Comparison of ENCODE assay signal across 8 cellular contexts in the genomic region with DNA sequence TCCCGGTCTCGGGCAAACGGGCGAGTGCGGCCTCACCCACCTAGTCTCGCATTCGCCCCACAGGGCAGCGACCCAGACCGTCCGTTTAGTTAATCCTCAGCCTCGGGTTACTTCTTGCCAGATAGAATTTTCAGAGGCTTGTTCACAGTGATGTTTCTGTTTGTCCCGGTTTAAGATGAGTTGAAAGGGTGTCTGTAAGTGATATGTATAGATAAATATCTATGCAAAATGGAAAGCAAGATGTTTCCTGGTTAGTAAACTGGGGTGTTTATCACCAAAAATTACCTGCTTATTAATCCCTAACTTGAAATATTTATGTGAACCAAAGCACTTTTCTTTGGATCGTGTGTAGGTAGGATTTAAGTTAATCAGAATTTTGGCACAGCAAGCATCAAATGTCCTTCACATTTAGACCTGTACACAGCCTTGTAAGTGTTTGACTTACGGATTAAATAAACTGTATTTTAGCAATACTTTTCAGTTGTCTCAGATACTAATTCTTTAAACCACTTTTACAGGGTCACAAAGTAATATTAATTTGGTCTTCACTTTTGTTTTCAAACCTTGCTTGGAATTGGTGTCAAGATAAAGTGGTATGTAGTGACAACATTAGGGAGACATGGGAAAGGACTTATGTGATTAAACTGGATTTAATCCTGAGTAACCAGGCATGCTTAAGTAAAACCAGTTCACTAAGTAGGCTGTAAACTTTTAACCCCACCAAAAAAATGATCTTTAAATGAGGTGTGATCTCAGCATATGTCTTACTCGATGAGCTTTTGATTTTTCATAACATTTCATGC. TPM values are rescaled to one million over a fixed set of nuclear protein-coding genes. Genes with fewer than 3 reads are reported as not detected.
A peak's percentile ranks its signal among the peaks of the same experiment; 100 is the strongest.
DNase-seq lines count a peak whose midpoint lies in the region; ATAC-seq and TF ChIP-seq lines count a peak whose summit lies in the region.

No MANE protein-coding gene starts in this region.

- H3K36me3 Mint-ChIP-seq in CD14-positive monocyte, result peaks cover 22% of the 10 kb centered on the region in 2 donors
- H3K36me3 Mint-ChIP-seq in activated naive CD8-positive, alpha-beta T cell treated with anti-CD3 and anti-CD28 coated beads, Interleukin-2, amount 10 ng/mL, durations not matched to agents 7 days and 5 days, result peaks cover 11% of the 10 kb centered on the region

- H3K4me3 ChIP-seq in HUES48 (ENCODE audit: low read depth, low read length) (peak overlapping the region; percentile 86), iPS-18a (ENCODE audit: low read length) (peak overlapping the region; percentile 88), spleen (peak overlapping the region; percentile 64 to 94 (median 72))

- H3K9me3 Mint-ChIP-seq in CD14-positive monocyte, result peaks cover 0 to 1% (median 0%) of the 10 kb centered on the region in 7 donors
- no peaks in the 10 kb centered on the region for H3K9me3 Mint-ChIP-seq in activated naive CD8-positive, alpha-beta T cell treated with anti-CD3 and anti-CD28 coated beads, Interleukin-2, amount 10 ng/mL, durations not matched to agents 7 days and 5 days

- H3K9me3 ChIP-seq in HUES48 (ENCODE audit: control insufficient read depth, insufficient read depth, low read length) (no peaks in the 10 kb centered on the region), iPS-18a (ENCODE audit: control insufficient read depth, low read depth, low read length) (no peaks in the 10 kb centered on the region), spleen (no peaks in the 10 kb centered on the region)

- 1 to 4% (median 2%) methylated on average over 14 to 15 of the region's 15 CpGs for WGBS in spleen, 5 donors

- H3K36me3 ChIP-seq in HUES48 (ENCODE audit: control insufficient read depth, insufficient read depth, low read length), result peaks cover 29% of the 10 kb centered on the region
- peaks cover 5% of the 10 kb centered on the region for H3K36me3 ChIP-seq in iPS-18a (ENCODE audit: control insufficient read depth, low read depth, low read length)
- peaks cover 0 to 23% (median 0%) of the 10 kb centered on the region in 6 donors for H3K36me3 ChIP-seq in spleen

- peaks cover 34% of the 10 kb centered on the region for H3K4me1 Mint-ChIP-seq in CD14-positive monocyte
- H3K4me1 Mint-ChIP-seq in activated naive CD8-positive, alpha-beta T cell treated with anti-CD3 and anti-CD28 coated beads, Interleukin-2, amount 10 ng/mL, durations not matched to agents 7 days and 5 days, result peaks cover 24% of the 10 kb centered on the region

- POLR2A ChIA-PET in activated naive CD8-positive, alpha-beta T cell treated with anti-CD3 and anti-CD28 coated beads, Interleukin-2, amount 10 ng/mL, durations not matched to agents 7 days and 5 days (lab: Charles Lee), result interaction anchor here (0.6 to 1.1 kb wide), 4 partner anchors 145 to 384 kb away, joined by 3 to 4 read pairs (median 3); a partner anchor contains a TSS

- no peak for TF ChIP-seq CTCF in CD14-positive monocyte (IDR thresholded peaks at IDR 0.05)
- TF ChIP-seq CTCF in spleen (IDR thresholded peaks at IDR 0.05 in 8 of 11, conservative IDR thresholded peaks at IDR 0.05 in 3 of 11), result no peak

- peak overlapping the region; percentile 92 to 99 (median 97) for H3K27ac Mint-ChIP-seq in CD14-positive monocyte
- peak overlapping the region; percentile 96 for H3K27ac Mint-ChIP-seq in activated naive CD8-positive, alpha-beta T cell treated with anti-CD3 and anti-CD28 coated beads, Interleukin-2, amount 10 ng/mL, durations not matched to agents 7 days and 5 days

- ATAC-seq in activated naive CD8-positive, alpha-beta T cell treated with anti-CD3 and anti-CD28 coated beads, Interleukin-2, amount 10 ng/mL, durations not matched to agents 7 days and 5 days (ENCODE audit: low read depth), result no peak
- ATAC-seq in HG02938 (IDR thresholded peaks at IDR 0.05; ENCODE audit: unreplicated experiment), result no peak
- no peak for ATAC-seq in GM18907 (IDR thresholded peaks at IDR 0.05; ENCODE audit: unreplicated experiment)

- H3K4me3 Mint-ChIP-seq in CD14-positive monocyte, result peak overlapping the region; percentile 97 to 99
- H3K4me3 Mint-ChIP-seq in activated naive CD8-positive, alpha-beta T cell treated with anti-CD3 and anti-CD28 coated beads, Interleukin-2, amount 10 ng/mL, durations not matched to agents 7 days and 5 days, result peak overlapping the region; percentile 97

- H3K27me3 Mint-ChIP-seq in CD14-positive monocyte (ENCODE audit: low read depth in 3 of 3), result peaks cover 0 to 4% (median 1%) of the 10 kb centered on the region in 3 donors
- H3K27me3 Mint-ChIP-seq in activated naive CD8-positive, alpha-beta T cell treated with anti-CD3 and anti-CD28 coated beads, Interleukin-2, amount 10 ng/mL, durations not matched to agents 7 days and 5 days, result peaks cover 5% of the 10 kb centered on the region

- H3K27ac ChIP-seq in HUES48 (ENCODE audit: low read depth, low read length) (peak overlapping the region; percentile 96), iPS-18a (ENCODE audit: low read length) (peak overlapping the region; percentile 87), spleen (peak overlapping the region; percentile 93 to 98 (median 96))

- no peak for DNase-seq in CD14-positive monocyte (ENCODE audit: low spot score)
- no peak for DNase-seq in activated naive CD8-positive, alpha-beta T cell treated with anti-CD3 and anti-CD28 coated beads, Interleukin-2, amount 10 ng/mL, durations not matched to agents 7 days and 5 days
- DNase-seq in spleen, result no peak
- DNase-seq in NCI-H2081 (lab: John Stamatoyannopoulos, UW), result no peak

- intact Hi-C loops in CD14-positive monocyte (cut with micrococcal nuclease), result loop anchor here (10.0 kb wide), 3 partner anchors 361 to 1011 kb away; a partner anchor contains a TSS
- intact Hi-C loops in spleen (cut with DNase I; ENCODE audit: low total_unique reads), result no loop called here

- peaks cover 34% of the 10 kb centered on the region for H3K4me1 ChIP-seq in HUES48 (ENCODE audit: control insufficient read depth, insufficient read depth, low read length)
- H3K4me1 ChIP-seq in iPS-18a (ENCODE audit: control insufficient read depth, low read depth, low read length), result no peaks in the 10 kb centered on the region
- peaks cover 14 to 61% (median 39%) of the 10 kb centered on the region in 6 donors for H3K4me1 ChIP-seq in spleen

- H3K9ac ChIP-seq in HUES48 (ENCODE audit: low read depth, low read length) (peak overlapping the region; percentile 91), iPS-18a (ENCODE audit: low read length) (peak overlapping the region; percentile 95)

- TF ChIP-seq POLR2A in spleen (IDR thresholded peaks at IDR 0.05), result no peak

- H3K27me3 ChIP-seq in HUES48 (ENCODE audit: control insufficient read depth, insufficient read depth, low read length) (no peaks in the 10 kb centered on the region), iPS-18a (ENCODE audit: control insufficient read depth, insufficient read depth, low read length) (no peaks in the 10 kb centered on the region), spleen (replicated peaks in 1 of 7) (no peaks in the 10 kb centered on the region)

RNA-seq across cellular contexts. Expression of a gene that starts 0.9 kb away (rescaled TPM):
- polyA plus RNA-seq in CD14-positive monocyte (1 to 10 TPM; 3.8 to 4.5 TPM), spleen (1 to 10 TPM; 4.6 to 7.4 (median 5.4) TPM)
- 10 to 100 TPM; 18.1 to 18.2 TPM for total RNA-seq in activated naive CD8-positive, alpha-beta T cell treated with anti-CD3 and anti-CD28 coated beads, Interleukin-2, amount 10 ng/mL, durations not matched to agents 7 days and 5 days
- total RNA-seq in spleen, result 10 to 100 TPM; 14.7 to 27.9 (median 22.5) TPM
